In genomic region chr2:242088471-242089212, GRCh38 we compare ENCODE assay signal across 8 cellular contexts.
DNase-seq lines count a peak whose midpoint lies in the region; ATAC-seq and TF ChIP-seq lines count a peak whose summit lies in the region.

No MANE protein-coding gene starts in this region.

- H3K18ac ChIP-seq in IMR-90 (ENCODE audit: low read depth, low read length): no peak overlapping the region

- peak overlapping the region; percentile 95 for H2AFZ ChIP-seq in IMR-90 (replicated peaks; ENCODE audit: low read length, poor library complexity)
- H2AFZ ChIP-seq in OCI-LY7 (ENCODE audit: low read length): peak overlapping the region; percentile 65; the same call in 1 of the 2 replicates

- dilution Hi-C loops in IMR-90 (cut with HindIII; ENCODE audit: low sequenced_read_pairs, unreplicated experiment): no loop called here

- ATAC-seq in GM21529 (IDR thresholded peaks at IDR 0.05; ENCODE audit: unreplicated experiment) (peak; percentile 84), IMR-90 (ENCODE audit: low read depth) (peak; percentile 100)

- H3K4ac ChIP-seq in IMR-90 (ENCODE audit: low read depth, low read length): no peak overlapping the region

- H3K27ac ChIP-seq in IMR-90 (ENCODE audit: insufficient read depth, low read length) (no peak overlapping the region; the same call in 1 of the 2 replicates), OCI-LY7 (ENCODE audit: low read depth, low read length, poor library complexity, severe bottlenecking) (no peak overlapping the region), esophagus (ENCODE audit: low read depth in 2 of 2, low read length in 1 of 2) (peak overlapping the region; percentile 45 to 47)

- H2BK20ac ChIP-seq in IMR-90 (ENCODE audit: low read depth, low read length): no peak overlapping the region

- no peaks in the 10 kb centered on the region for H3K9me1 ChIP-seq in IMR-90 (ENCODE audit: insufficient read depth, low read length)

- no peaks in the 10 kb centered on the region for H3K9me2 ChIP-seq in OCI-LY7 (ENCODE audit: insufficient read depth, low read length)

- CTCF ChIA-PET in IMR-90 (lab: Yijun Ruan, JAX): no interaction called here
- CTCF ChIA-PET in OCI-LY7 (lab: Charles Lee; ENCODE audit: unreplicated experiment): no interaction called here

- no peak overlapping the region for H3K14ac ChIP-seq in IMR-90 (replicated peaks; ENCODE audit: low read depth, low read length)

- intact Hi-C loops in IMR-90 (cut with micrococcal nuclease): no loop called here
- intact Hi-C loops in OCI-LY7 (cut with micrococcal nuclease; ENCODE audit: unreplicated experiment): no loop called here

- H3K9me3 ChIP-seq in IMR-90 (ENCODE audit: control insufficient read depth, insufficient read depth, low read length) (no peaks in the 10 kb centered on the region), OCI-LY7 (ENCODE audit: low read length) (no peaks in the 10 kb centered on the region), esophagus (ENCODE audit: control insufficient read depth in 2 of 2, insufficient read depth in 1 of 2, low read depth in 1 of 2, low read length in 1 of 2) (no peaks in the 10 kb centered on the region), mucosa of stomach (ENCODE audit: control insufficient read depth, low read length) (no peaks in the 10 kb centered on the region)

- H3K4me2 ChIP-seq in IMR-90 (ENCODE audit: low read depth, low read length) (peak overlapping the region; percentile 72; the same call in 1 of the 2 replicates), OCI-LY7 (ENCODE audit: low read length) (peak overlapping the region; percentile 67)

- H2BK5ac ChIP-seq in IMR-90 (ENCODE audit: low read depth, low read length, poor library complexity, severe bottlenecking): no peak overlapping the region

- DNase-seq in DMS153 (lab: John Stamatoyannopoulos, UW): peak; percentile 78
- peak; percentile 73 for DNase-seq in IMR-90
- peak; percentile 93 for DNase-seq in OCI-LY7 (ENCODE audit: low spot score)
- peak; percentile 88 for DNase-seq in activated T-cell treated with anti-CD3 and anti-CD28 coated beads for 4 hours
- peak; percentile 85 for DNase-seq in stimulated activated CD8-positive, alpha-beta memory T cell treated with anti-CD3 and anti-CD28 coated beads, Interleukin-7, amount 100 ng/mL, for 1 hour (ENCODE audit: low read depth in 2 of 2)

- peak overlapping the region; percentile 97 for H3K4me3 ChIP-seq in IMR-90 (ENCODE audit: insufficient read depth, low read depth, low read length)
- H3K4me3 ChIP-seq in OCI-LY7 (ENCODE audit: low read depth, low read length, poor library complexity, severe bottlenecking): peak overlapping the region; percentile 93
- H3K4me3 ChIP-seq in esophagus (ENCODE audit: low read depth in 1 of 2, low read length in 2 of 2): peak overlapping the region; percentile 81 to 90
- H3K4me3 ChIP-seq in mucosa of stomach (ENCODE audit: low read length): peak overlapping the region; percentile 31

- no peak overlapping the region for H3K56ac ChIP-seq in IMR-90 (ENCODE audit: extremely low read depth, insufficient read depth, low read length)

- 0 out of 2 replicates have a peak, but pooled peaks cover 4% of the 10 kb centered on the region for H3K79me2 ChIP-seq in OCI-LY7 (ENCODE audit: insufficient read depth, low read depth, low read length)

- TF ChIP-seq POLR2A in IMR-90 (IDR thresholded peaks at IDR 0.05; ENCODE audit: low read depth, low read length): no peak

- H3K36me3 ChIP-seq in IMR-90 (ENCODE audit: control insufficient read depth, insufficient read depth, low read length): no peaks in the 10 kb centered on the region
- no peaks in the 10 kb centered on the region for H3K36me3 ChIP-seq in OCI-LY7 (ENCODE audit: insufficient read depth, low read length)
- no peaks in the 10 kb centered on the region for H3K36me3 ChIP-seq in esophagus (ENCODE audit: control insufficient read depth in 2 of 2, insufficient read depth in 2 of 2, low read length in 1 of 2)
- no peaks in the 10 kb centered on the region for H3K36me3 ChIP-seq in mucosa of stomach (ENCODE audit: control insufficient read depth, insufficient read depth, low read length)

- no peak overlapping the region for H2BK120ac ChIP-seq in IMR-90 (ENCODE audit: low read depth, low read length)

- H3K23ac ChIP-seq in IMR-90 (ENCODE audit: low read depth, low read length): no peak overlapping the region

- in situ Hi-C loops in IMR-90 (cut with MboI; ENCODE audit: low sequenced_read_pairs): no loop called here

- TF ChIP-seq RAD21 in IMR-90 (IDR thresholded peaks at IDR 0.05; ENCODE audit: low read length): no peak

- H3K27me3 ChIP-seq in IMR-90 (ENCODE audit: control insufficient read depth, insufficient read depth, low read length) (peaks cover 1% of the 10 kb centered on the region), esophagus (ENCODE audit: control insufficient read depth in 1 of 2, insufficient read depth in 2 of 2, low read length in 2 of 2) (no peaks in the 10 kb centered on the region), mucosa of stomach (ENCODE audit: control insufficient read depth, insufficient read depth, low read length) (no peaks in the 10 kb centered on the region)

- no peak overlapping the region for H4K91ac ChIP-seq in IMR-90 (ENCODE audit: insufficient read depth, low read depth, low read length)

- no peaks in the 10 kb centered on the region for H3K79me1 ChIP-seq in IMR-90 (ENCODE audit: low read depth in 1 of 2, low read length in 2 of 2)

- H4K5ac ChIP-seq in IMR-90 (ENCODE audit: low read depth, low read length): peak overlapping the region; percentile 33; the same call in 1 of the 2 replicates

- H2AK5ac ChIP-seq in IMR-90 (ENCODE audit: low read depth, low read length): no peak overlapping the region

- H2BK15ac ChIP-seq in IMR-90 (ENCODE audit: low read depth, low read length): no peak overlapping the region

- no peak overlapping the region for H2AK9ac ChIP-seq in IMR-90 (replicated peaks; ENCODE audit: low read depth, low read length, poor library complexity)

- H3K9ac ChIP-seq in IMR-90 (ENCODE audit: low read depth, low read length): peak overlapping the region; percentile 55
- peak overlapping the region; percentile 55 for H3K9ac ChIP-seq in mucosa of stomach (ENCODE audit: low read length)

- BruUV-seq in IMR-90 (replicated peaks; lab: Mats Ljungman, UMichigan) (no TSS peak), OCI-LY7 (replicated peaks; lab: Mats Ljungman, UMichigan) (no TSS peak)

- H3K4me1 ChIP-seq in IMR-90 (ENCODE audit: control insufficient read depth, insufficient read depth, low read length) (0 out of 2 replicates have a peak, but pooled peaks cover 1% of the 10 kb centered on the region), OCI-LY7 (ENCODE audit: insufficient read depth, low read length, poor library complexity, severe bottlenecking) (peaks cover 30% of the 10 kb centered on the region), esophagus (ENCODE audit: control insufficient read depth in 2 of 2, insufficient read depth in 2 of 2, low read length in 1 of 2) (no peaks in the 10 kb centered on the region), mucosa of stomach (ENCODE audit: control insufficient read depth, insufficient read depth, low read length) (peaks cover 6% of the 10 kb centered on the region)

- H4K20me1 ChIP-seq in IMR-90 (ENCODE audit: insufficient read depth, low read length) (no peaks in the 10 kb centered on the region), OCI-LY7 (ENCODE audit: insufficient read depth, low read length) (no peaks in the 10 kb centered on the region)

- no peak overlapping the region for H4K8ac ChIP-seq in IMR-90 (ENCODE audit: low read depth in 2 of 2, low read length in 2 of 2)

- no peak for TF ChIP-seq CTCF in IMR-90 (conservative IDR thresholded peaks at IDR 0.05; ENCODE audit: low read depth, low read length)
- TF ChIP-seq CTCF in OCI-LY7 (conservative IDR thresholded peaks at IDR 0.05; ENCODE audit: low read length): no peak

- 0% methylated on average over 11 of the region's 103 CpGs; no CpG with 5 or more reads in 1 of the 2 experiments for WGBS in IMR-90 (ENCODE audit: extremely low coverage in 2 of 2, insufficient read length in 1 of 2), 2 experiments
- 1% methylated on average over 70 to 103 of the region's 103 CpGs for WGBS in esophagus, 2 donors

- POLR2A ChIA-PET in IMR-90 (lab: Charles Lee; ENCODE audit: unreplicated experiment) (no interaction called here), OCI-LY7 (lab: Charles Lee) (no interaction called here)

TF ChIP-seq in IMR-90, 13 proteins besides CTCF, POLR2A, EP300 and RAD21:
- no peak for TF ChIP-seq NFE2L2 (IDR thresholded peaks at IDR 0.05; ENCODE audit: low read depth, low read length)
- no peak for TF ChIP-seq RCOR1 (IDR thresholded peaks at IDR 0.05; ENCODE audit: insufficient replicate concordance, low read length)
- TF ChIP-seq BHLHE40 (IDR thresholded peaks at IDR 0.05; ENCODE audit: low read depth, low read length): no peak
- no peak for TF ChIP-seq SMC3 (IDR thresholded peaks at IDR 0.05; ENCODE audit: low read depth, low read length)
- peak; percentile 58; the same call in 1 of the 2 replicates for TF ChIP-seq MXI1 (IDR thresholded peaks at IDR 0.05; ENCODE audit: borderline replicate concordance, low read depth, low read length)
- TF ChIP-seq MAZ (IDR thresholded peaks at IDR 0.05; ENCODE audit: borderline replicate concordance, low read depth, low read length): peak; percentile 25; the same call in 1 of the 2 replicates
TF ChIP-seq in IMR-90: peak in this region for 2.

Comparison
In these comparisons a context has a peak if more than half of its experiments do, and no peak if none do; other contexts are left out.
1. H3K27ac ChIP-seq: peak in esophagus (2 of 2); none in IMR-90 (single experiment) and OCI-LY7 (single experiment).
2. H3K4me3 ChIP-seq: peak in every context shown above with its lines; median percentile 97 in IMR-90; 93 in OCI-LY7; 86 in esophagus; 31 in mucosa of stomach.
3. Peak in every context shown above with its lines, with median percentiles within 50 percentile points of each other: DNase-seq.